Comparison of ENCODE assay signal across 8 cellular contexts in genomic region chr1:46036894-46037596, GRCh38.
DNase-seq lines count a peak whose midpoint lies in the region; ATAC-seq and TF ChIP-seq lines count a peak whose summit lies in the region.

No MANE protein-coding gene starts in this region.

- H3K27ac ChIP-seq in KMS-11 (no peak overlapping the region), Peyer's patch (peak overlapping the region in 1 of 4 donors; percentile 12), fibroblast of lung (ENCODE audit: insufficient read depth, low read length) (no peak overlapping the region)

- H3K4me1 Mint-ChIP-seq in nephron progenitor cell, result peaks cover 11% of the 10 kb centered on the region

- no peak overlapping the region for H3K4me3 ChIP-seq in GM06990 (replicated peaks; ENCODE audit: low read depth, low read length)
- H3K4me3 ChIP-seq in KMS-11 (IDR thresholded peaks at IDR 0.05; ENCODE audit: insufficient read depth, low read depth, low read length), result no peak overlapping the region
- no peak overlapping the region for H3K4me3 ChIP-seq in Peyer's patch
- no peak overlapping the region for H3K4me3 ChIP-seq in fibroblast of lung (replicated peaks in 1 of 4; ENCODE audit: control extremely low read depth in 1 of 4, insufficient read depth in 1 of 4, low read depth in 3 of 4, low read length in 4 of 4)

- no peaks in the 10 kb centered on the region for H3K9me3 ChIP-seq in Peyer's patch
- H3K9me3 ChIP-seq in fibroblast of lung (ENCODE audit: control insufficient read depth, insufficient read depth, low read depth, low read length), result no peaks in the 10 kb centered on the region

- TF ChIP-seq POLR2A in Peyer's patch (IDR thresholded peaks at IDR 0.05), result peak in 1 of 2 donors; percentile 15

- no peaks in the 10 kb centered on the region for H3K79me2 ChIP-seq in KMS-11 (ENCODE audit: insufficient read depth, low read depth)
- no peaks in the 10 kb centered on the region for H3K79me2 ChIP-seq in fibroblast of lung (ENCODE audit: control insufficient read depth, insufficient read depth, low read length)

- no peaks in the 10 kb centered on the region for H3K27me3 Mint-ChIP-seq in nephron progenitor cell (ENCODE audit: low read depth, poor library complexity)

- no peak for ATAC-seq in HG03342 (IDR thresholded peaks at IDR 0.05; ENCODE audit: unreplicated experiment)

- peak; percentile 66 for DNase-seq in GM06990 (ENCODE audit: extremely low read depth, insufficient read length)
- peak; percentile 85 to 95 (median 90) for DNase-seq in Peyer's patch
- peak; percentile 89 to 90 for DNase-seq in activated T-cell treated with anti-CD3 and anti-CD28 coated beads, Interleukin-2, amount 50 U/mL, for 48 hours
- peak; percentile 66 to 83 for DNase-seq in fibroblast of lung (ENCODE audit: low read depth in 2 of 2)
- DNase-seq in nephron progenitor cell, result peak; percentile 89
- DNase-seq in stimulated activated naive CD4-positive, alpha-beta T cell treated with Interleukin-2 at 50 U/mL for 16 hours (lab: John Stamatoyannopoulos, UW), result peak; percentile 73

- H3K9me3 Mint-ChIP-seq in nephron progenitor cell, result no peaks in the 10 kb centered on the region

- H3K36me3 ChIP-seq in GM06990 (ENCODE audit: control insufficient read depth, insufficient read depth, low read length), result peaks cover 16% of the 10 kb centered on the region
- H3K36me3 ChIP-seq in KMS-11 (ENCODE audit: insufficient read depth), result no peaks in the 10 kb centered on the region
- H3K36me3 ChIP-seq in Peyer's patch, result peaks cover 0 to 32% (median 0%) of the 10 kb centered on the region in 3 donors
- H3K36me3 ChIP-seq in fibroblast of lung (ENCODE audit: control insufficient read depth, insufficient read depth, low read length), result peaks cover 7% of the 10 kb centered on the region

- TF ChIP-seq CTCF in GM06990 (IDR thresholded peaks at IDR 0.05; ENCODE audit: insufficient read depth, low read length, poor library complexity, severe bottlenecking) (peak; percentile 96), KMS-11 (conservative IDR thresholded peaks at IDR 0.05; ENCODE audit: low read depth, low read length) (peak; percentile 95), Peyer's patch (IDR thresholded peaks at IDR 0.05) (peak; percentile 95 to 96 (median 96)), fibroblast of lung (conservative IDR thresholded peaks at IDR 0.05 in 1 of 2, IDR thresholded peaks at IDR 0.05 in 1 of 2; ENCODE audit: low read depth in 1 of 2, low read length in 2 of 2) (peak; percentile 97 to 99), nephron progenitor cell (IDR thresholded peaks at IDR 0.05) (peak; percentile 98)

- H2AFZ ChIP-seq in KMS-11 (ENCODE audit: low read depth) (no peak overlapping the region), fibroblast of lung (ENCODE audit: low read length) (no peak overlapping the region)

- no peak overlapping the region for H3K4me3 Mint-ChIP-seq in nephron progenitor cell

- H3K27me3 ChIP-seq in GM06990 (replicated peaks; ENCODE audit: control insufficient read depth, insufficient read depth, low read length) (no peaks in the 10 kb centered on the region), KMS-11 (ENCODE audit: insufficient read depth, low read depth) (no peaks in the 10 kb centered on the region), Peyer's patch (no peaks in the 10 kb centered on the region), fibroblast of lung (ENCODE audit: control insufficient read depth, insufficient read depth, low read length) (no peaks in the 10 kb centered on the region)

- H4K20me1 ChIP-seq in KMS-11 (ENCODE audit: insufficient read depth), result no peaks in the 10 kb centered on the region
- H4K20me1 ChIP-seq in fibroblast of lung (ENCODE audit: control insufficient read depth, extremely low read depth, insufficient read depth, low read length), result no peaks in the 10 kb centered on the region

- H3K9ac ChIP-seq in KMS-11, result no peak overlapping the region
- H3K9ac ChIP-seq in fibroblast of lung (ENCODE audit: insufficient read depth, low read length), result no peak overlapping the region

- H3K4me2 ChIP-seq in KMS-11 (no peak overlapping the region), fibroblast of lung (ENCODE audit: extremely low read depth, insufficient read depth, low read length) (no peak overlapping the region)

- H3K36me3 Mint-ChIP-seq in nephron progenitor cell (ENCODE audit: low read depth), result peaks cover 17% of the 10 kb centered on the region

- H3K4me1 ChIP-seq in KMS-11 (ENCODE audit: low read depth, poor library complexity, severe bottlenecking) (peaks cover 32% of the 10 kb centered on the region), Peyer's patch (peaks cover 0 to 18% (median 2%) of the 10 kb centered on the region in 4 donors), fibroblast of lung (ENCODE audit: control insufficient read depth, extremely low read depth, insufficient read depth, low read length) (peaks cover 1% of the 10 kb centered on the region)

- H3K27ac Mint-ChIP-seq in nephron progenitor cell, result no peak overlapping the region
